ENCODE assay signal across 23 cellular contexts in the genomic region with DNA sequence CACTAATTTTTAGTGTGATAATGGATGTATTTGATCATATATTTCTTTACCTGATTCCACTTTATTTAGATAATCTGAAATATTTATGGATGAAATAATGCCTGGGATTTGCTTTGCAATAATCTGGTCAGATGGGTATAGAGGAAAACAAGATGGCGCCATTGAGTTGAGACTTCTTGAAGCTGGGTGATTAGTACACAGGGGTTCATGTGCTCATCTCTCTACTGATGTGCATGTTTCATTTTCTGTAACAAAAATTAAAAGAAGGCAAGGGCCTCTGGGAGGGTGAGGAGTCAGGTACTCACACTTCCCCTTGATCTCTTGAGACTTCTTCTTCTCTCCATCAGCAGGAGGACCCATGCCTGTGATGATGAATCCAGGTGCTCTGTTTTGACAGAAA.
"Had no signal": no experiment of that assay in that cellular context is flagged by ENCODE, and none has a peak within 500 bp of the region (broad histone marks: within the 10 kb centered on the region; RNA-seq: fewer than 3 reads in every experiment).

No MANE protein-coding gene starts in this region.

- H3K27me3 Mint-ChIP-seq: activated CD4-positive, alpha-beta memory T cell treated with anti-CD3 and anti-CD28 coated beads, Interleukin-2, amount 10 ng/mL, durations not matched to agents 7 days and 5 days; natural killer cell treated with Interleukin-12 subunit alpha and Interleukin-12 subunit beta and Interleukin-15 and Interleukin-18, amount 100 ng/mL, for 72 hours had no signal

- H3K27ac Mint-ChIP-seq: activated CD4-positive, alpha-beta memory T cell treated with anti-CD3 and anti-CD28 coated beads, Interleukin-2, amount 10 ng/mL, durations not matched to agents 7 days and 5 days; activated T-helper 1 cell treated with anti-CD3 and anti-CD28 coated beads, Interleukin-12 subunit alpha, Interleukin-12 subunit beta, Interleukin-2, Interleukin-4 antibody, amounts not matched to agents 30 ng/mL and 10 ng/mL and 1 ng/mL, durations not matched to agents 14 hours and 24 hours and 36 hours; brain; natural killer cell treated with Interleukin-12 subunit alpha and Interleukin-12 subunit beta and Interleukin-15 and Interleukin-18, amount 100 ng/mL, for 72 hours had no signal

- H3K4me1 Mint-ChIP-seq: activated CD4-positive, alpha-beta memory T cell treated with anti-CD3 and anti-CD28 coated beads, Interleukin-2, amount 10 ng/mL, durations not matched to agents 7 days and 5 days; brain had no signal

- H3K9me3 ChIP-seq: left lung, prostate gland, spleen, upper lobe of left lung had no signal

- H3K4me3 ChIP-seq: left lung, prostate gland, spleen, upper lobe of left lung had no signal

- DNase-seq: activated CD4-positive, alpha-beta memory T cell treated with anti-CD3 and anti-CD28 coated beads, Interleukin-2, amount 10 ng/mL, durations not matched to agents 7 days and 5 days; activated CD4-positive, CD25-positive, alpha-beta regulatory T cell treated with anti-CD3 and anti-CD28 coated beads, Interleukin-2, amount 50 U/mL, for 72 hours; activated gamma-delta T cell; aorta; caudate nucleus; effector memory CD4-positive, alpha-beta T cell; glutamatergic neuron; hippocampal formation; kidney glomerular epithelial cell; left lung; midbrain; spleen; stimulated activated CD4-positive, alpha-beta T cell treated with anti-CD3 and anti-CD28 coated beads, Interleukin-4, amount 100 ng/mL, for 1 hour; stimulated activated naive CD8-positive, alpha-beta T cell treated with anti-CD3 and anti-CD28 coated beads, Interleukin-15, Interleukin-2, amounts not matched to agents 100 U/mL and 50 U/mL, for 24 hours; T-helper 1 cell; upper lobe of left lung; WERI-Rb-1 had no signal

- H3K27ac ChIP-seq: left lung, spleen, WERI-Rb-1 had no signal

- H3K36me3 Mint-ChIP-seq: brain had no signal

- H3K9me3 Mint-ChIP-seq: activated CD4-positive, alpha-beta memory T cell treated with anti-CD3 and anti-CD28 coated beads, Interleukin-2, amount 10 ng/mL, durations not matched to agents 7 days and 5 days; activated naive CD4-positive, alpha-beta T cell treated with anti-CD3 and anti-CD28 coated beads, Interleukin-2, amount 50 U/mL, for 72 hours; activated T-helper 1 cell treated with anti-CD3 and anti-CD28 coated beads, Interleukin-12 subunit alpha, Interleukin-12 subunit beta, Interleukin-2, Interleukin-4 antibody, amounts not matched to agents 30 ng/mL and 10 ng/mL and 1 ng/mL, durations not matched to agents 14 hours and 24 hours and 36 hours; natural killer cell treated with Interleukin-12 subunit alpha and Interleukin-12 subunit beta and Interleukin-15 and Interleukin-18, amount 100 ng/mL, for 72 hours had no signal

- H3K27me3 ChIP-seq: left lung, spleen, upper lobe of left lung had no signal

- ATAC-seq: activated naive CD4-positive, alpha-beta T cell treated with anti-CD3 and anti-CD28 coated beads, Interleukin-2, amount 50 U/mL, for 72 hours; esophagus mucosa; natural killer cell treated with Interleukin-12 subunit alpha and Interleukin-12 subunit beta and Interleukin-15 and Interleukin-18, amount 100 ng/mL, for 72 hours; stimulated activated naive CD8-positive, alpha-beta T cell treated with anti-CD3 and anti-CD28 coated beads, Interleukin-15, Interleukin-2, amounts not matched to agents 100 U/mL and 50 U/mL, for 24 hours had no signal

- H3K36me3 ChIP-seq: prostate gland had no signal

- H3K4me1 ChIP-seq: left lung, prostate gland, spleen had no signal

- H3K4me3 Mint-ChIP-seq: activated CD4-positive, alpha-beta memory T cell treated with anti-CD3 and anti-CD28 coated beads, Interleukin-2, amount 10 ng/mL, durations not matched to agents 7 days and 5 days; activated T-helper 1 cell treated with anti-CD3 and anti-CD28 coated beads, Interleukin-12 subunit alpha, Interleukin-12 subunit beta, Interleukin-2, Interleukin-4 antibody, amounts not matched to agents 30 ng/mL and 10 ng/mL and 1 ng/mL, durations not matched to agents 14 hours and 24 hours and 36 hours; brain; natural killer cell treated with Interleukin-12 subunit alpha and Interleukin-12 subunit beta and Interleukin-15 and Interleukin-18, amount 100 ng/mL, for 72 hours had no signal
